Comparison of ENCODE assay signal across 12 cellular contexts in genomic region chr2:767440-767839, GRCh38.
DNase-seq lines count a peak whose midpoint lies in the region; ATAC-seq lines count a peak whose summit lies in the region.
"Had no signal": no experiment of that assay in that cellular context is flagged by ENCODE, and none has a peak within 500 bp of the region (broad histone marks: within the 10 kb centered on the region; RNA-seq: fewer than 3 reads in every experiment).

No MANE protein-coding gene starts in this region.

- no peaks in the 10 kb centered on the region for H3K27me3 Mint-ChIP-seq in activated CD8-positive, alpha-beta T cell treated with anti-CD3 and anti-CD28 coated beads, Interleukin-2, amount 10 ng/mL, durations not matched to agents 7 days and 5 days (ENCODE audit: low read depth)
- H3K27me3 Mint-ChIP-seq in natural killer cell treated with Interleukin-12 subunit alpha and Interleukin-12 subunit beta and Interleukin-15 and Interleukin-18, amount 100 ng/mL, for 72 hours = peaks cover 8 to 11% of the 10 kb centered on the region in 2 donors

- no peak overlapping the region for H3K4me3 ChIP-seq in Jurkat, Clone E6-1 (ENCODE audit: low read length)
- H3K4me3 ChIP-seq: left ventricle myocardium inferior, right atrium auricular region, thyroid gland had no signal

- no peak for ATAC-seq in activated CD8-positive, alpha-beta T cell treated with anti-CD3 and anti-CD28 coated beads, Interleukin-2, amount 10 ng/mL, durations not matched to agents 7 days and 5 days
- ATAC-seq in natural killer cell treated with Interleukin-12 subunit alpha and Interleukin-12 subunit beta and Interleukin-15 and Interleukin-18, amount 100 ng/mL, for 72 hours = peak; percentile 75 to 79
- ATAC-seq in GM21723 (IDR thresholded peaks at IDR 0.05; ENCODE audit: unreplicated experiment) = no peak
- ATAC-seq in GM19452 (IDR thresholded peaks at IDR 0.05; ENCODE audit: unreplicated experiment) = no peak

- intact Hi-C loops in posterior vena cava (cut with DNase I) = no loop called here

- peaks cover 12% of the 10 kb centered on the region for H3K9me3 Mint-ChIP-seq in activated CD8-positive, alpha-beta T cell treated with anti-CD3 and anti-CD28 coated beads, Interleukin-2, amount 10 ng/mL, durations not matched to agents 7 days and 5 days (ENCODE audit: insufficient read depth)
- H3K9me3 Mint-ChIP-seq in natural killer cell treated with Interleukin-12 subunit alpha and Interleukin-12 subunit beta and Interleukin-15 and Interleukin-18, amount 100 ng/mL, for 72 hours = peaks cover 3% of the 10 kb centered on the region

- no peak overlapping the region for H3K4me3 Mint-ChIP-seq in activated CD8-positive, alpha-beta T cell treated with anti-CD3 and anti-CD28 coated beads, Interleukin-2, amount 10 ng/mL, durations not matched to agents 7 days and 5 days
- H3K4me3 Mint-ChIP-seq in natural killer cell treated with Interleukin-12 subunit alpha and Interleukin-12 subunit beta and Interleukin-15 and Interleukin-18, amount 100 ng/mL, for 72 hours = peak overlapping the region; percentile 64
- H3K4me3 Mint-ChIP-seq: nephron had no signal

- CTCF ChIA-PET in activated CD8-positive, alpha-beta T cell treated with anti-CD3 and anti-CD28 coated beads, Interleukin-2, amount 10 ng/mL, durations not matched to agents 7 days and 5 days (lab: Charles Lee) = no interaction called here

- no peak overlapping the region for H3K27ac Mint-ChIP-seq in activated CD8-positive, alpha-beta T cell treated with anti-CD3 and anti-CD28 coated beads, Interleukin-2, amount 10 ng/mL, durations not matched to agents 7 days and 5 days
- no peak overlapping the region for H3K27ac Mint-ChIP-seq in natural killer cell treated with Interleukin-12 subunit alpha and Interleukin-12 subunit beta and Interleukin-15 and Interleukin-18, amount 100 ng/mL, for 72 hours
- H3K27ac Mint-ChIP-seq: nephron had no signal

- H3K4me1 Mint-ChIP-seq in activated CD8-positive, alpha-beta T cell treated with anti-CD3 and anti-CD28 coated beads, Interleukin-2, amount 10 ng/mL, durations not matched to agents 7 days and 5 days (ENCODE audit: low read depth) = peaks cover 35% of the 10 kb centered on the region
- H3K4me1 Mint-ChIP-seq in natural killer cell treated with Interleukin-12 subunit alpha and Interleukin-12 subunit beta and Interleukin-15 and Interleukin-18, amount 100 ng/mL, for 72 hours (ENCODE audit: low read depth in 2 of 2) = peaks cover 43 to 48% of the 10 kb centered on the region in 2 donors

- no peaks in the 10 kb centered on the region for H3K36me3 Mint-ChIP-seq in activated CD8-positive, alpha-beta T cell treated with anti-CD3 and anti-CD28 coated beads, Interleukin-2, amount 10 ng/mL, durations not matched to agents 7 days and 5 days (ENCODE audit: low read depth)
- H3K36me3 Mint-ChIP-seq in natural killer cell treated with Interleukin-12 subunit alpha and Interleukin-12 subunit beta and Interleukin-15 and Interleukin-18, amount 100 ng/mL, for 72 hours = peaks cover 12% of the 10 kb centered on the region

- DNase-seq in DMS 273 (lab: John Stamatoyannopoulos, UW; ENCODE audit: unreplicated experiment) (peak; percentile 20), DMS 273 treated with DMSO at 0.1 percent for 48 hours (lab: John Stamatoyannopoulos, UW) (no peak), posterior vena cava (ENCODE audit: low spot score) (no peak)
- DNase-seq in Jurkat, Clone E6-1 (ENCODE audit: low read depth, low spot score) = peak; percentile 98
- peak; percentile 32 for DNase-seq in activated CD8-positive, alpha-beta T cell treated with anti-CD3 and anti-CD28 coated beads, Interleukin-2, amount 10 ng/mL, durations not matched to agents 7 days and 5 days
- DNase-seq in natural killer cell treated with Interleukin-12 subunit alpha and Interleukin-12 subunit beta and Interleukin-15 and Interleukin-18, amount 100 ng/mL, for 72 hours (ENCODE audit: low spot score) = peak; percentile 82
- DNase-seq: left ventricle myocardium inferior, thyroid gland had no signal

- POLR2A ChIA-PET in activated CD8-positive, alpha-beta T cell treated with anti-CD3 and anti-CD28 coated beads, Interleukin-2, amount 10 ng/mL, durations not matched to agents 7 days and 5 days (lab: Charles Lee) = no interaction called here

Comparison
In these comparisons a context has a peak if more than half of its experiments do, and no peak if none do; other contexts are left out.
1. DNase-seq: peak in DMS 273 (single experiment), Jurkat, Clone E6-1 (single experiment), activated CD8-positive, alpha-beta T cell treated with anti-CD3 and anti-CD28 coated beads, Interleukin-2, amount 10 ng/mL, durations not matched to agents 7 days and 5 days (single experiment) and natural killer cell treated with Interleukin-12 subunit alpha and Interleukin-12 subunit beta and Interleukin-15 and Interleukin-18, amount 100 ng/mL, for 72 hours (single experiment); none in DMS 273 treated with DMSO at 0.1 percent for 48 hours (single experiment) and posterior vena cava (single experiment).
2. ATAC-seq: peak in natural killer cell treated with Interleukin-12 subunit alpha and Interleukin-12 subunit beta and Interleukin-15 and Interleukin-18, amount 100 ng/mL, for 72 hours (2 of 2); none in activated CD8-positive, alpha-beta T cell treated with anti-CD3 and anti-CD28 coated beads, Interleukin-2, amount 10 ng/mL, durations not matched to agents 7 days and 5 days (single experiment), GM21723 (single experiment) and GM19452 (single experiment).